Comparison of ENCODE assay signal across 9 cellular contexts in genomic region chr5:77843570-77844407, GRCh38.
A peak's percentile ranks its signal among the peaks of the same experiment; 100 is the strongest.
DNase-seq lines count a peak whose midpoint lies in the region; ATAC-seq, FAIRE-seq and TF ChIP-seq lines count a peak whose summit lies in the region.
"Had no signal": no experiment of that assay in that cellular context is flagged by ENCODE, and none has a peak within 500 bp of the region (broad histone marks: within the 10 kb centered on the region; RNA-seq: fewer than 3 reads in every experiment).

No MANE protein-coding gene starts in this region.

- H3K4me1 ChIP-seq in ES-I3 (ENCODE audit: insufficient read depth, low read length) (peaks cover 10% of the 10 kb centered on the region; the same call in 1 of the 2 replicates), ascending aorta (peaks cover 0 to 7% of the 10 kb centered on the region in 2 donors), iPS-15b (ENCODE audit: control insufficient read depth, insufficient read depth, low read length) (peaks cover 24% of the 10 kb centered on the region)

- DNase-seq in ascending aorta (ENCODE audit: low spot score in 2 of 2) = no peak
- DNase-seq in retinal pigment epithelial cell (ENCODE audit: low read depth) = no peak
- no peak for DNase-seq in GM19238 (ENCODE audit: insufficient read length, low spot score)
- no peak for DNase-seq in GM19239 (ENCODE audit: insufficient read length, low spot score)

- peak overlapping the region; percentile 60 for H3K9ac ChIP-seq in ES-I3 (ENCODE audit: low read depth, low read length)
- no peak overlapping the region for H3K9ac ChIP-seq in iPS-15b (ENCODE audit: low read depth, low read length)

- no peak overlapping the region for H3K27ac ChIP-seq in ascending aorta

- TF ChIP-seq CTCF in ascending aorta (IDR thresholded peaks at IDR 0.05) = no peak
- no peak for TF ChIP-seq CTCF in retinal pigment epithelial cell (conservative IDR thresholded peaks at IDR 0.05; ENCODE audit: low read depth, low read length)

- FAIRE-seq in GM19239 (lab: Jason Lieb, UNC) = no peak
- FAIRE-seq: GM18507 had no signal

- H3K27me3 ChIP-seq in ascending aorta (no peaks in the 10 kb centered on the region), iPS-15b (ENCODE audit: control insufficient read depth, insufficient read depth, low read length) (peaks cover 99% of the 10 kb centered on the region)

- no peaks in the 10 kb centered on the region for H3K36me3 ChIP-seq in ES-I3 (ENCODE audit: insufficient read depth, low read length)
- H3K36me3 ChIP-seq in ascending aorta = no peaks in the 10 kb centered on the region
- H3K36me3 ChIP-seq in iPS-15b (ENCODE audit: control insufficient read depth, insufficient read depth, low read length) = no peaks in the 10 kb centered on the region

- H3K9me3 ChIP-seq in ES-I3 (ENCODE audit: control insufficient read depth, insufficient read depth, low read length) = no peaks in the 10 kb centered on the region
- H3K9me3 ChIP-seq in ascending aorta = no peaks in the 10 kb centered on the region
- no peaks in the 10 kb centered on the region for H3K9me3 ChIP-seq in iPS-15b (ENCODE audit: control insufficient read depth, insufficient read depth, low read length)

- H3K4me3 ChIP-seq in ascending aorta (peak overlapping the region; percentile 55 to 70), iPS-15b (ENCODE audit: low read depth, low read length) (peak overlapping the region; percentile 49), retinal pigment epithelial cell (ENCODE audit: low read length) (peak overlapping the region; percentile 51)

- ATAC-seq in activated CD4-positive, CD25-positive, alpha-beta regulatory T cell treated with anti-CD3 and anti-CD28 coated beads, Interleukin-2, amount 50 U/mL, for 24 hours = no peak
- ATAC-seq in GM21576 (IDR thresholded peaks at IDR 0.05; ENCODE audit: unreplicated experiment) = no peak

- intact Hi-C loops in ascending aorta (cut with DNase I) = no loop called here
